14 cellular contexts compared by ENCODE assay signal in genomic region chr19:44904426-44904994, GRCh38. TPM values are rescaled to one million over a fixed set of nuclear protein-coding genes. Genes with fewer than 3 reads are reported as not detected.
DNase-seq lines count a peak whose midpoint lies in the region; ATAC-seq and TF ChIP-seq lines count a peak whose summit lies in the region.
"Had no signal": no experiment of that assay in that cellular context is flagged by ENCODE, and none has a peak within 500 bp of the region (broad histone marks: within the 10 kb centered on the region; RNA-seq: fewer than 3 reads in every experiment).

No MANE protein-coding gene starts in this region.

- peaks cover 17% of the 10 kb centered on the region for H3K27me3 Mint-ChIP-seq in activated CD8-positive, alpha-beta memory T cell treated with anti-CD3 and anti-CD28 coated beads, Interleukin-2, amount 10 ng/mL, durations not matched to agents 7 days and 5 days

- no peaks in the 10 kb centered on the region for H3K4me1 ChIP-seq in MM.1S (ENCODE audit: low read length)
- H3K4me1 ChIP-seq: gastrocnemius medialis had no signal

- H3F3A ChIP-seq in MM.1S (ENCODE audit: insufficient read depth, low read length) = 0 out of 2 replicates have a peak, but pooled peaks cover 2% of the 10 kb centered on the region

- peaks cover 23% of the 10 kb centered on the region for H3K27me3 ChIP-seq in MM.1S (replicated peaks; ENCODE audit: insufficient read depth, low read length)

- peak; percentile 21 for TF ChIP-seq CTCF in epithelial cell of esophagus (IDR thresholded peaks at IDR 0.05; ENCODE audit: insufficient read depth, low read depth, low read length, missing control alignments)
- TF ChIP-seq CTCF in retinal pigment epithelial cell (conservative IDR thresholded peaks at IDR 0.05; ENCODE audit: low read depth, low read length) = peak; percentile 31
- no peak for TF ChIP-seq CTCF in MM.1S (IDR thresholded peaks at IDR 0.05; ENCODE audit: low read length)

- H3K9me3 Mint-ChIP-seq in activated CD8-positive, alpha-beta memory T cell treated with anti-CD3 and anti-CD28 coated beads, Interleukin-2, amount 10 ng/mL, durations not matched to agents 7 days and 5 days (ENCODE audit: low read depth) = no peaks in the 10 kb centered on the region
- H3K9me3 Mint-ChIP-seq: brain had no signal

- H4K20me1 ChIP-seq in MM.1S (ENCODE audit: insufficient read depth, low read length) = no peaks in the 10 kb centered on the region

- H3K27ac Mint-ChIP-seq in activated CD8-positive, alpha-beta memory T cell treated with anti-CD3 and anti-CD28 coated beads, Interleukin-2, amount 10 ng/mL, durations not matched to agents 7 days and 5 days = no peak overlapping the region

- H3K4me3 Mint-ChIP-seq in activated CD8-positive, alpha-beta memory T cell treated with anti-CD3 and anti-CD28 coated beads, Interleukin-2, amount 10 ng/mL, durations not matched to agents 7 days and 5 days = no peak overlapping the region

- H3K9ac ChIP-seq in MM.1S (ENCODE audit: low read length) = no peak overlapping the region

- H3K4me2 ChIP-seq in MM.1S (ENCODE audit: low read depth, low read length) = no peak overlapping the region

- no peak overlapping the region for H2AFZ ChIP-seq in MM.1S (ENCODE audit: low read length)

- peak; percentile 63 for DNase-seq in activated CD8-positive, alpha-beta memory T cell treated with anti-CD3 and anti-CD28 coated beads, Interleukin-2, amount 50 U/mL, for 48 hours
- DNase-seq in activated CD8-positive, alpha-beta memory T cell treated with anti-CD3 and anti-CD28 coated beads, Interleukin-2, amount 10 ng/mL, durations not matched to agents 7 days and 5 days = no peak
- DNase-seq in NCI-H69 (lab: John Stamatoyannopoulos, UW) (peak; percentile 36), epithelial cell of esophagus (ENCODE audit: low read depth) (no peak), retinal pigment epithelial cell (ENCODE audit: low read depth) (no peak), MM.1S (no peak), NCI-H2081 (lab: John Stamatoyannopoulos, UW) (no peak)
- DNase-seq: gastrocnemius medialis; stimulated activated naive CD4-positive, alpha-beta T cell treated with Interleukin-2 at 50 U/mL for 16 hours had no signal

- no peak for ATAC-seq in activated CD8-positive, alpha-beta memory T cell treated with anti-CD3 and anti-CD28 coated beads, Interleukin-2, amount 10 ng/mL, durations not matched to agents 7 days and 5 days
- ATAC-seq in GM18502 (IDR thresholded peaks at IDR 0.05; ENCODE audit: poor library complexity, unreplicated experiment) = no peak

- H3K79me2 ChIP-seq in MM.1S (ENCODE audit: low read length) = no peaks in the 10 kb centered on the region

- no peaks in the 10 kb centered on the region for H3K9me3 ChIP-seq in MM.1S (replicated peaks; ENCODE audit: insufficient read depth, low read length)
- H3K9me3 ChIP-seq: BLaER1 treated with 17β-estradiol and CSF1 and Interleukin-3, amounts not matched to agents 10 nM and 100 nM; gastrocnemius medialis; SJSA1 had no signal

- peaks cover 8% of the 10 kb centered on the region for H3K4me1 Mint-ChIP-seq in activated CD8-positive, alpha-beta memory T cell treated with anti-CD3 and anti-CD28 coated beads, Interleukin-2, amount 10 ng/mL, durations not matched to agents 7 days and 5 days

- CTCF ChIA-PET in activated CD8-positive, alpha-beta memory T cell treated with anti-CD3 and anti-CD28 coated beads, Interleukin-2, amount 10 ng/mL, durations not matched to agents 7 days and 5 days (lab: Charles Lee) = interaction anchor here (0.7 to 2.5 kb wide), 14 partner anchors 9 to 281 kb away, joined by 3 to 13 read pairs (median 4); partner anchors contain the start of genes CLPTM1 and TOMM40

- H3K9me2 ChIP-seq in MM.1S (replicated peaks; ENCODE audit: insufficient read depth, low read length) = no peaks in the 10 kb centered on the region

- no peaks in the 10 kb centered on the region; the same call in 1 of the 2 replicates for H3K36me3 ChIP-seq in MM.1S (replicated peaks; ENCODE audit: insufficient read depth, low read length)

- H3K36me3 Mint-ChIP-seq in activated CD8-positive, alpha-beta memory T cell treated with anti-CD3 and anti-CD28 coated beads, Interleukin-2, amount 10 ng/mL, durations not matched to agents 7 days and 5 days = no peaks in the 10 kb centered on the region

- no peak overlapping the region for H3K27ac ChIP-seq in MM.1S (ENCODE audit: low read length)
- H3K27ac ChIP-seq: gastrocnemius medialis, SJSA1 had no signal

- H3K4me3 ChIP-seq in epithelial cell of esophagus (ENCODE audit: low read length) (no peak overlapping the region), retinal pigment epithelial cell (ENCODE audit: low read length) (no peak overlapping the region), MM.1S (ENCODE audit: low read length) (no peak overlapping the region)
- H3K4me3 ChIP-seq: BLaER1 treated with 17β-estradiol and CSF1 and Interleukin-3, amounts not matched to agents 10 nM and 100 nM; gastrocnemius medialis; SJSA1 had no signal

RNA-seq across cellular contexts. Expression of gene APOE, which starts 1.1 kb away (rescaled TPM):
- under 1 TPM; 0.44 to 0.47 TPM for total RNA-seq in activated CD8-positive, alpha-beta memory T cell treated with anti-CD3 and anti-CD28 coated beads, Interleukin-2, amount 10 ng/mL, durations not matched to agents 7 days and 5 days

RNA-seq across cellular contexts. Expression of gene APOC1, which starts 9.9 kb away (rescaled TPM):
- 1 to 10 TPM in 1 of 2 experiments, not detected in 1; 1.9 TPM for total RNA-seq in activated CD8-positive, alpha-beta memory T cell treated with anti-CD3 and anti-CD28 coated beads, Interleukin-2, amount 10 ng/mL, durations not matched to agents 7 days and 5 days
- total RNA-seq: SJSA1 had no signal

RNA-seq across cellular contexts. Expression of gene TOMM40, which starts 13.5 kb away (rescaled TPM):
- 100 to 1,000 TPM in 1 of 2 experiments, 10 to 100 TPM in 1; 66.9 to 103 TPM for total RNA-seq in activated CD8-positive, alpha-beta memory T cell treated with anti-CD3 and anti-CD28 coated beads, Interleukin-2, amount 10 ng/mL, durations not matched to agents 7 days and 5 days

RNA-seq across cellular contexts. Expression of gene APOC4, which starts 37.5 kb away (rescaled TPM):
- total RNA-seq in activated CD8-positive, alpha-beta memory T cell treated with anti-CD3 and anti-CD28 coated beads, Interleukin-2, amount 10 ng/mL, durations not matched to agents 7 days and 5 days = not detected
- total RNA-seq: gastrocnemius medialis, lung microvascular endothelial cell, SJSA1 had no signal

RNA-seq across cellular contexts. Expression of gene APOC2, which starts 41.3 kb away (rescaled TPM):
- not detected for total RNA-seq in activated CD8-positive, alpha-beta memory T cell treated with anti-CD3 and anti-CD28 coated beads, Interleukin-2, amount 10 ng/mL, durations not matched to agents 7 days and 5 days
- total RNA-seq: lung microvascular endothelial cell, SJSA1 had no signal

Comparison
In these comparisons a context has a peak if more than half of its experiments do, and no peak if none do; other contexts are left out.
1. DNase-seq: peak in activated CD8-positive, alpha-beta memory T cell treated with anti-CD3 and anti-CD28 coated beads, Interleukin-2, amount 50 U/mL, for 48 hours (single experiment) and NCI-H69 (single experiment); none in activated CD8-positive, alpha-beta memory T cell treated with anti-CD3 and anti-CD28 coated beads, Interleukin-2, amount 10 ng/mL, durations not matched to agents 7 days and 5 days (single experiment), epithelial cell of esophagus (single experiment), retinal pigment epithelial cell (single experiment), MM.1S (single experiment) and NCI-H2081 (0 of 2).